Comparison of ENCODE assay signal across 12 cellular contexts in genomic region chr1:227901906-227902640, GRCh38. TPM values are rescaled to one million over a fixed set of nuclear protein-coding genes. Genes with fewer than 3 reads are reported as not detected.
DNase-seq lines count a peak whose midpoint lies in the region; ATAC-seq and TF ChIP-seq lines count a peak whose summit lies in the region.
"Had no signal": no experiment of that assay in that cellular context is flagged by ENCODE, and none has a peak within 500 bp of the region (broad histone marks: within the 10 kb centered on the region; RNA-seq: fewer than 3 reads in every experiment).

No MANE protein-coding gene starts in this region.

- H3K4ac ChIP-seq in IMR-90 (ENCODE audit: low read depth, low read length), result no peak overlapping the region

- H3K18ac ChIP-seq in IMR-90 (ENCODE audit: low read depth, low read length), result no peak overlapping the region

- intact Hi-C loops in IMR-90 (cut with micrococcal nuclease), result no loop called here

- no peak for TF ChIP-seq CTCF in IMR-90 (conservative IDR thresholded peaks at IDR 0.05; ENCODE audit: low read depth, low read length)

- no peak overlapping the region for H2BK5ac ChIP-seq in IMR-90 (ENCODE audit: low read depth, low read length, poor library complexity, severe bottlenecking)

- no peaks in the 10 kb centered on the region for H4K20me1 ChIP-seq in IMR-90 (ENCODE audit: insufficient read depth, low read length)

- H3K9me3 Mint-ChIP-seq in natural killer cell treated with Interleukin-12 subunit alpha and Interleukin-12 subunit beta and Interleukin-15 and Interleukin-18, amount 100 ng/mL, for 72 hours, result no peaks in the 10 kb centered on the region
- H3K9me3 Mint-ChIP-seq in activated CD4-positive, alpha-beta memory T cell treated with anti-CD3 and anti-CD28 coated beads, Interleukin-2, amount 10 ng/mL, durations not matched to agents 7 days and 5 days, result no peaks in the 10 kb centered on the region
- H3K9me3 Mint-ChIP-seq: T-helper 1 cell treated with Interleukin-12 subunit alpha and Interleukin-12 subunit beta and Interleukin-4 antibody, amounts not matched to agents 30 μg/mL and 1 μg/mL, for 36 hours had no signal

- ATAC-seq in IMR-90 (ENCODE audit: low read depth), result peak; percentile 40
- ATAC-seq in natural killer cell treated with Interleukin-12 subunit alpha and Interleukin-12 subunit beta and Interleukin-15 and Interleukin-18, amount 100 ng/mL, for 72 hours, result peak in 1 of 2 donors; percentile 4
- ATAC-seq: left colon; stimulated activated naive CD8-positive, alpha-beta T cell treated with anti-CD3 and anti-CD28 coated beads, Interleukin-15, Interleukin-2, amounts not matched to agents 100 U/mL and 50 U/mL, for 24 hours had no signal

- DNase-seq in EH (ENCODE audit: low read depth) (peak; percentile 41), IMR-90 (peak; percentile 11), dermis blood vessel endothelial cell (peak; percentile 26), SKM-1 treated with dmso at 0.1 percent for 144 hours (lab: John Stamatoyannopoulos, UW; ENCODE audit: unreplicated experiment) (no peak), occipital lobe (lab: John Stamatoyannopoulos, UW) (no peak)
- peak; percentile 45 for DNase-seq in natural killer cell treated with Interleukin-12 subunit alpha and Interleukin-12 subunit beta and Interleukin-15 and Interleukin-18, amount 100 ng/mL, for 72 hours (ENCODE audit: low spot score)
- no peak for DNase-seq in activated CD4-positive, alpha-beta memory T cell treated with anti-CD3 and anti-CD28 coated beads, Interleukin-2, amount 10 ng/mL, durations not matched to agents 7 days and 5 days
- DNase-seq: activated gamma-delta T cell; NCI-H2107; stimulated activated naive CD8-positive, alpha-beta T cell treated with anti-CD3 and anti-CD28 coated beads, Interleukin-15, Interleukin-2, amounts not matched to agents 100 U/mL and 50 U/mL, for 24 hours had no signal

- H3K36me3 Mint-ChIP-seq in natural killer cell treated with Interleukin-12 subunit alpha and Interleukin-12 subunit beta and Interleukin-15 and Interleukin-18, amount 100 ng/mL, for 72 hours, result no peaks in the 10 kb centered on the region
- no peaks in the 10 kb centered on the region for H3K36me3 Mint-ChIP-seq in activated CD4-positive, alpha-beta memory T cell treated with anti-CD3 and anti-CD28 coated beads, Interleukin-2, amount 10 ng/mL, durations not matched to agents 7 days and 5 days (ENCODE audit: low read depth)

- H3K27ac ChIP-seq in IMR-90 (ENCODE audit: insufficient read depth, low read length), result no peak overlapping the region

- no peak overlapping the region for H3K4me2 ChIP-seq in IMR-90 (ENCODE audit: low read depth, low read length)

- no peak overlapping the region for H4K5ac ChIP-seq in IMR-90 (ENCODE audit: low read depth, low read length)

- H2BK120ac ChIP-seq in IMR-90 (ENCODE audit: low read depth, low read length), result no peak overlapping the region

- H3K36me3 ChIP-seq in IMR-90 (ENCODE audit: control insufficient read depth, insufficient read depth, low read length), result no peaks in the 10 kb centered on the region

- H2BK15ac ChIP-seq in IMR-90 (ENCODE audit: low read depth, low read length), result no peak overlapping the region

- no peak overlapping the region for H2BK20ac ChIP-seq in IMR-90 (ENCODE audit: low read depth, low read length)

- H3K9me3 ChIP-seq in IMR-90 (ENCODE audit: control insufficient read depth, insufficient read depth, low read length), result no peaks in the 10 kb centered on the region

- in situ Hi-C loops in IMR-90 (cut with MboI; ENCODE audit: low sequenced_read_pairs), result no loop called here

- H3K9me1 ChIP-seq in IMR-90 (ENCODE audit: insufficient read depth, low read length), result no peaks in the 10 kb centered on the region

- no peak overlapping the region for H2AFZ ChIP-seq in IMR-90 (replicated peaks; ENCODE audit: low read length, poor library complexity)

- 53% methylated on average over 4 of the region's 11 CpGs; no CpG with 5 or more reads in 1 of the 2 experiments for WGBS in IMR-90 (ENCODE audit: extremely low coverage in 2 of 2, insufficient read length in 1 of 2), 2 experiments

- no peak overlapping the region for H3K14ac ChIP-seq in IMR-90 (replicated peaks; ENCODE audit: low read depth, low read length)

- H3K56ac ChIP-seq in IMR-90 (ENCODE audit: extremely low read depth, insufficient read depth, low read length), result no peak overlapping the region

- H3K4me3 Mint-ChIP-seq in natural killer cell treated with Interleukin-12 subunit alpha and Interleukin-12 subunit beta and Interleukin-15 and Interleukin-18, amount 100 ng/mL, for 72 hours, result no peak overlapping the region
- H3K4me3 Mint-ChIP-seq in activated CD4-positive, alpha-beta memory T cell treated with anti-CD3 and anti-CD28 coated beads, Interleukin-2, amount 10 ng/mL, durations not matched to agents 7 days and 5 days, result no peak overlapping the region
- H3K4me3 Mint-ChIP-seq: T-helper 1 cell treated with Interleukin-12 subunit alpha and Interleukin-12 subunit beta and Interleukin-4 antibody, amounts not matched to agents 30 μg/mL and 1 μg/mL, for 36 hours had no signal

- H3K27ac Mint-ChIP-seq in natural killer cell treated with Interleukin-12 subunit alpha and Interleukin-12 subunit beta and Interleukin-15 and Interleukin-18, amount 100 ng/mL, for 72 hours, result no peak overlapping the region
- H3K27ac Mint-ChIP-seq in activated CD4-positive, alpha-beta memory T cell treated with anti-CD3 and anti-CD28 coated beads, Interleukin-2, amount 10 ng/mL, durations not matched to agents 7 days and 5 days, result no peak overlapping the region
- H3K27ac Mint-ChIP-seq: T-helper 1 cell treated with Interleukin-12 subunit alpha and Interleukin-12 subunit beta and Interleukin-4 antibody, amounts not matched to agents 30 μg/mL and 1 μg/mL, for 36 hours had no signal

- BruUV-seq in IMR-90 (replicated peaks; lab: Mats Ljungman, UMichigan), result no TSS peak

- H2AK9ac ChIP-seq in IMR-90 (replicated peaks; ENCODE audit: low read depth, low read length, poor library complexity), result no peak overlapping the region

- H3K27me3 ChIP-seq in IMR-90 (ENCODE audit: control insufficient read depth, insufficient read depth, low read length), result no peaks in the 10 kb centered on the region; the same call in 1 of the 2 replicates

- peaks cover 12 to 18% of the 10 kb centered on the region in 2 donors for H3K4me1 Mint-ChIP-seq in natural killer cell treated with Interleukin-12 subunit alpha and Interleukin-12 subunit beta and Interleukin-15 and Interleukin-18, amount 100 ng/mL, for 72 hours (ENCODE audit: low read depth in 2 of 2)
- no peaks in the 10 kb centered on the region for H3K4me1 Mint-ChIP-seq in activated CD4-positive, alpha-beta memory T cell treated with anti-CD3 and anti-CD28 coated beads, Interleukin-2, amount 10 ng/mL, durations not matched to agents 7 days and 5 days

- no peak overlapping the region for H3K4me3 ChIP-seq in IMR-90 (ENCODE audit: insufficient read depth, low read depth, low read length)

- no peaks in the 10 kb centered on the region for H3K79me1 ChIP-seq in IMR-90 (ENCODE audit: low read depth in 1 of 2, low read length in 2 of 2)

- dilution Hi-C loops in IMR-90 (cut with HindIII; ENCODE audit: low sequenced_read_pairs, unreplicated experiment), result no loop called here

- CTCF ChIA-PET in IMR-90 (lab: Yijun Ruan, JAX), result no interaction called here
- CTCF ChIA-PET in activated CD4-positive, alpha-beta memory T cell treated with anti-CD3 and anti-CD28 coated beads, Interleukin-2, amount 10 ng/mL, durations not matched to agents 7 days and 5 days (lab: Charles Lee), result no interaction called here

- TF ChIP-seq POLR2A in IMR-90 (IDR thresholded peaks at IDR 0.05; ENCODE audit: low read depth, low read length), result no peak

- H3K9ac ChIP-seq in IMR-90 (ENCODE audit: low read depth, low read length), result no peak overlapping the region

- H4K91ac ChIP-seq in IMR-90 (ENCODE audit: insufficient read depth, low read depth, low read length), result no peak overlapping the region

- H3K27me3 Mint-ChIP-seq in natural killer cell treated with Interleukin-12 subunit alpha and Interleukin-12 subunit beta and Interleukin-15 and Interleukin-18, amount 100 ng/mL, for 72 hours, result no peaks in the 10 kb centered on the region
- H3K27me3 Mint-ChIP-seq in activated CD4-positive, alpha-beta memory T cell treated with anti-CD3 and anti-CD28 coated beads, Interleukin-2, amount 10 ng/mL, durations not matched to agents 7 days and 5 days, result no peaks in the 10 kb centered on the region

- POLR2A ChIA-PET in IMR-90 (lab: Charles Lee; ENCODE audit: unreplicated experiment), result no interaction called here
- POLR2A ChIA-PET in activated CD4-positive, alpha-beta memory T cell treated with anti-CD3 and anti-CD28 coated beads, Interleukin-2, amount 10 ng/mL, durations not matched to agents 7 days and 5 days (lab: Charles Lee), result no interaction called here

- H2AK5ac ChIP-seq in IMR-90 (ENCODE audit: low read depth, low read length), result no peak overlapping the region

- TF ChIP-seq RAD21 in IMR-90 (IDR thresholded peaks at IDR 0.05; ENCODE audit: low read length), result no peak

- no peak overlapping the region for H3K23ac ChIP-seq in IMR-90 (ENCODE audit: low read depth, low read length)

- H3K4me1 ChIP-seq in IMR-90 (ENCODE audit: control insufficient read depth, insufficient read depth, low read length), result no peaks in the 10 kb centered on the region

- H4K8ac ChIP-seq in IMR-90 (ENCODE audit: low read depth in 2 of 2, low read length in 2 of 2), result no peak overlapping the region

TF ChIP-seq in IMR-90, 13 proteins besides CTCF, POLR2A, EP300 and RAD21 (continues in another document):
- TF ChIP-seq NFE2L2 (IDR thresholded peaks at IDR 0.05; ENCODE audit: low read depth, low read length), result no peak
- TF ChIP-seq ELK1 (IDR thresholded peaks at IDR 0.05; ENCODE audit: borderline replicate concordance, low read depth, low read length), result no peak
- TF ChIP-seq RFX5 (IDR thresholded peaks at IDR 0.05; ENCODE audit: low read depth, low read length), result no peak

RNA-seq across cellular contexts. Expression of gene WNT9A, which starts 45.7 kb away (rescaled TPM):
- total RNA-seq in IMR-90 (2012; rRNA removed) (0.18 and 0.28 TPM in 2 replicates), dermis blood vessel endothelial cell (1.8 and 2.9 TPM in 2 replicates), occipital lobe (1.9 TPM)
- 0.36 and 0.42 TPM in 2 replicates for polyA plus RNA-seq in IMR-90 (2012; rRNA removed)
- polyA plus RNA-seq in IMR-90 (2012; cell fraction: cytosol; rRNA removed), result 0.24 and 0.63 TPM in 2 replicates
- polyA plus RNA-seq in IMR-90 (2012; cell fraction: nucleus; rRNA removed; ENCODE audit: low replicate concordance), result 0.81 and 1.1 TPM in 2 replicates
- under 1 TPM in 1 of 2 donors, not detected in 1; 0.11 TPM for total RNA-seq in natural killer cell treated with Interleukin-12 subunit alpha and Interleukin-12 subunit beta and Interleukin-15 and Interleukin-18, amount 100 ng/mL, for 72 hours
- total RNA-seq in activated CD4-positive, alpha-beta memory T cell treated with anti-CD3 and anti-CD28 coated beads, Interleukin-2, amount 10 ng/mL, durations not matched to agents 7 days and 5 days, result 1 to 10 TPM; 1.5 to 2.0 TPM

Comparison
In these comparisons a context has a peak if more than half of its experiments do, and no peak if none do; other contexts are left out.
1. DNase-seq: peak in EH (single experiment), IMR-90 (single experiment), dermis blood vessel endothelial cell (single experiment) and natural killer cell treated with Interleukin-12 subunit alpha and Interleukin-12 subunit beta and Interleukin-15 and Interleukin-18, amount 100 ng/mL, for 72 hours (single experiment); none in SKM-1 treated with dmso at 0.1 percent for 144 hours (single experiment), occipital lobe (single experiment) and activated CD4-positive, alpha-beta memory T cell treated with anti-CD3 and anti-CD28 coated beads, Interleukin-2, amount 10 ng/mL, durations not matched to agents 7 days and 5 days (single experiment).